ENCODE assay signal across 8 cellular contexts in the genomic region with DNA sequence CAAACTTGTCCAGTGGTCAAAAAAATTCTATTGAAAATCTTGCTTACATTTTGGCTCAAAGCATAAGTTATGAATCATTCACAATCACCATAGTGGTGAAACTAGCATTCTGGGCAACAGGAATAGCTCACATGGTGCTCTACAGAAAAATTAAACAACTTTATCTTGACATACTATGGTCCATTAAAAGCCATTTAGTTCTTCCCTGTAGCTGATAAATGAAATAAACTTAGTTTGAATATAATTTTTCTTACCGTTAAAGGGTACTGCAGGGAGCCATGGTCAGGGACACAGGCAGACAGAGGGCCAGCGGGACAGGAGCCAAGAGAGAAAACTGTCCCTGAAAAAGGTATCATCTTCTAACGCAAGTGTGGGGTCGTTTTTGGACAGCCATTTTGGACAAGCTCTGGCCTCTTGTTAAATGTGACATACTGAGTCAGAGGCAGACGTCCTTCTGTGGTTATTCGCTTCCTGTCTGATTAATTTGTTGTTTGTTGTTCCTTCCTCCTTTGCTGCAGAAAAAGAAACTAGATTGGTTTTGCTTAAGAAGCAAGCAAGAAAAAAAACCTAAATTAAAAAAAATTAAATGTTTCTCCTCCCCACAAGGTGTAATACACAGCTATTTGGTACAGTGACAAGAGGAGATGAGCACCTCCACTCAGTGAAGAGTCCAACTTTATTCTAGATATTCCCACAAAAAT. TPM values are rescaled to one million over a fixed set of nuclear protein-coding genes. Genes with fewer than 3 reads are reported as not detected.
A peak's percentile ranks its signal among the peaks of the same experiment; 100 is the strongest.
DNase-seq lines count a peak whose midpoint lies in the region; ATAC-seq, FAIRE-seq and TF ChIP-seq lines count a peak whose summit lies in the region.

A gene with protein sequence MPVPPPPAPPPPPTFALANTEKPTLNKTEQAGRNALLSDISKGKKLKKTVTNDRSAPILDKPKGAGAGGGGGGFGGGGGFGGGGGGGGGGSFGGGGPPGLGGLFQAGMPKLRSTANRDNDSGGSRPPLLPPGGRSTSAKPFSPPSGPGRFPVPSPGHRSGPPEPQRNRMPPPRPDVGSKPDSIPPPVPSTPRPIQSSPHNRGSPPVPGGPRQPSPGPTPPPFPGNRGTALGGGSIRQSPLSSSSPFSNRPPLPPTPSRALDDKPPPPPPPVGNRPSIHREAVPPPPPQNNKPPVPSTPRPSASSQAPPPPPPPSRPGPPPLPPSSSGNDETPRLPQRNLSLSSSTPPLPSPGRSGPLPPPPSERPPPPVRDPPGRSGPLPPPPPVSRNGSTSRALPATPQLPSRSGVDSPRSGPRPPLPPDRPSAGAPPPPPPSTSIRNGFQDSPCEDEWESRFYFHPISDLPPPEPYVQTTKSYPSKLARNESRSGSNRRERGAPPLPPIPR (minus strand): TSS at position 458 of the 701 bp plus-strand sequence. CDS start 12,231 bp downstream, outside the sequence.

- peaks cover 11% of the 10 kb centered on the region for H3K27me3 Mint-ChIP-seq in Calu3 (ENCODE audit: unreplicated experiment)

- H3K27me3 ChIP-seq in liver (ENCODE audit: control insufficient read depth in 4 of 4, insufficient read depth in 4 of 4, low read length in 3 of 4) (no peaks in the 10 kb centered on the region), HepG2 (ENCODE audit: control insufficient read depth in 1 of 2, insufficient read depth in 2 of 2, low read length in 2 of 2) (no peaks in the 10 kb centered on the region), mononuclear cell (ENCODE audit: insufficient read depth, low read length) (no peaks in the 10 kb centered on the region)

- 58% methylated on average over 6 of the region's 6 CpGs for WGBS in liver
- 42% methylated on average over 6 of the region's 6 CpGs for WGBS in HepG2 (ENCODE audit: low lambda C conversion rate)

- H3K9me3 ChIP-seq in liver (ENCODE audit: control insufficient read depth in 4 of 4, low read length in 3 of 4) = no peaks in the 10 kb centered on the region
- no peaks in the 10 kb centered on the region for H3K9me3 ChIP-seq in HepG2 (ENCODE audit: low read length)
- H3K9me3 ChIP-seq in mononuclear cell (ENCODE audit: low read depth, low read length) = no peaks in the 10 kb centered on the region

- ATAC-seq in HepG2 (no peak), HG03066 (IDR thresholded peaks at IDR 0.05; ENCODE audit: low read depth, unreplicated experiment) (peak; percentile 39)

- no peak for TF ChIP-seq CTCF in liver (IDR thresholded peaks at IDR 0.05; ENCODE audit: low read depth, low read length, missing input control)
- no peak for TF ChIP-seq CTCF in HepG2 (CRISPR knock-in tag; IDR thresholded peaks at IDR 0.05)
- TF ChIP-seq CTCF in Calu3 (IDR thresholded peaks at IDR 0.05; ENCODE audit: unreplicated experiment) = no peak

- H3K4me3 ChIP-seq in liver (ENCODE audit: low read depth in 1 of 3, low read length in 3 of 3) (peak within 1 kb of the TSS in 1 of 3 donors; percentile 19), HepG2 (replicated peaks in 1 of 3; ENCODE audit: insufficient read depth in 1 of 3, low read depth in 2 of 3, low read length in 3 of 3) (no peak within 1 kb of the TSS), mononuclear cell (ENCODE audit: low read length) (peak within 1 kb of the TSS; percentile 72)

- BruUV-seq in HepG2 (replicated peaks; lab: Mats Ljungman, UMichigan) (no TSS peak), Calu3 (replicated peaks; lab: Mats Ljungman, UMichigan) (no TSS peak)

- peaks cover 2% of the 10 kb centered on the region for H3K9me3 Mint-ChIP-seq in Calu3 (ENCODE audit: low read depth, unreplicated experiment)

- H3K4me3 Mint-ChIP-seq in Calu3 (ENCODE audit: low read depth, unreplicated experiment) = no peak within 1 kb of the TSS

- no peaks in the 10 kb centered on the region for H4K20me1 ChIP-seq in HepG2 (ENCODE audit: insufficient read depth, low read length)

- H3K79me2 ChIP-seq in HepG2 (ENCODE audit: insufficient read depth, low read length) = no peaks in the 10 kb centered on the region

- H3K27ac ChIP-seq in liver (ENCODE audit: low read depth in 1 of 2, low read length in 2 of 2) (peak within 1 kb of the TSS; percentile 61 to 75), HepG2 (ENCODE audit: extremely low read length, insufficient read depth, low read length) (no peak within 1 kb of the TSS)

- no peak within 1 kb of the TSS for H3K4me2 ChIP-seq in HepG2 (ENCODE audit: low read depth, low read length)

- H3K4me1 ChIP-seq in liver (ENCODE audit: control insufficient read depth in 4 of 4, insufficient read depth in 4 of 4, low read length in 3 of 4) (no peaks in the 10 kb centered on the region), HepG2 (ENCODE audit: insufficient read depth, low read length) (no peaks in the 10 kb centered on the region), mononuclear cell (ENCODE audit: insufficient read depth, low read length) (peaks cover 65% of the 10 kb centered on the region)

- H3K9ac ChIP-seq in liver (ENCODE audit: low read depth in 1 of 2, low read length in 2 of 2) (peak within 1 kb of the TSS; percentile 40 to 56), HepG2 (ENCODE audit: insufficient read depth, low read depth, low read length) (no peak within 1 kb of the TSS)

- no peaks in the 10 kb centered on the region for H3K36me3 Mint-ChIP-seq in Calu3 (ENCODE audit: insufficient read depth, unreplicated experiment)

- intact Hi-C loops in HepG2 (cut with micrococcal nuclease; ENCODE audit: unreplicated experiment) = no loop called here
- intact Hi-C loops in Calu3 (cut with micrococcal nuclease; ENCODE audit: unreplicated experiment) = no loop called here

- TF ChIP-seq EP300 in HepG2 (IDR thresholded peaks at IDR 0.05; ENCODE audit: low read depth in 2 of 2, low read length in 2 of 2) (no peak), HepG2 (CRISPR knock-in tag; IDR thresholded peaks at IDR 0.05; ENCODE audit: borderline replicate concordance) (no peak)

- H3K4me1 Mint-ChIP-seq in Calu3 (ENCODE audit: low read depth, unreplicated experiment) = peaks cover 7% of the 10 kb centered on the region

- no peak within 1 kb of the TSS for H3K27ac Mint-ChIP-seq in Calu3 (ENCODE audit: unreplicated experiment)

- DNase-seq in HepG2 (ENCODE audit: low spot score) (no peak), SW480 (ENCODE audit: low spot score) (peak; percentile 9), NCI-H748 (lab: John Stamatoyannopoulos, UW; ENCODE audit: unreplicated experiment) (no peak), Calu3 (no peak)
- peak; percentile 83 for DNase-seq in central memory CD4-positive, alpha-beta T cell

- no peak for FAIRE-seq in HepG2 (lab: Jason Lieb, UNC)

- in situ Hi-C loops in HepG2 (cut with HindIII; ENCODE audit: extremely low pct_ligation_motif_present, low pct_unique_long_range_greater_than_20kb) = no loop called here

- peak in 1 of 2 donors; percentile 12 for TF ChIP-seq RAD21 in liver (IDR thresholded peaks at IDR 0.05)
- no peak for TF ChIP-seq RAD21 in HepG2 (CRISPR knock-in tag; IDR thresholded peaks at IDR 0.05)

- POLR2A ChIA-PET in HepG2 (lab: Yijun Ruan, JAX) = no interaction called here

- H2AFZ ChIP-seq in HepG2 (ENCODE audit: low read length) = no peak within 1 kb of the TSS

- H3K36me3 ChIP-seq in liver (ENCODE audit: control insufficient read depth in 4 of 4, insufficient read depth in 3 of 4, low read depth in 1 of 4, low read length in 3 of 4) (no peaks in the 10 kb centered on the region), HepG2 (replicated peaks in 1 of 2; ENCODE audit: control insufficient read depth in 1 of 2, insufficient read depth in 2 of 2, low read length in 2 of 2) (no peaks in the 10 kb centered on the region)

- TF ChIP-seq POLR2A in HepG2 (IDR thresholded peaks at IDR 0.05; ENCODE audit: insufficient read depth in 1 of 2, low read depth in 2 of 2, low read length in 2 of 2) = no peak

- CTCF ChIA-PET in HepG2 (lab: Yijun Ruan, JAX; ENCODE audit: low intra/inter-chr PET ratio, low total read pairs) (no interaction called here), Calu3 (lab: Charles Lee) (no interaction called here)

TF ChIP-seq in HepG2, 621 proteins besides CTCF, POLR2A, EP300 and RAD21:
- no peak for TF ChIP-seq REXO4 (CRISPR knock-in tag; IDR thresholded peaks at IDR 0.05; ENCODE audit: borderline replicate concordance)
- TF ChIP-seq ZNF329 (CRISPR knock-in tag; IDR thresholded peaks at IDR 0.05; ENCODE audit: low read depth) = no peak
- no peak for TF ChIP-seq FOXO1 (CRISPR knock-in tag; IDR thresholded peaks at IDR 0.05)
- TF ChIP-seq, protein P1, sequence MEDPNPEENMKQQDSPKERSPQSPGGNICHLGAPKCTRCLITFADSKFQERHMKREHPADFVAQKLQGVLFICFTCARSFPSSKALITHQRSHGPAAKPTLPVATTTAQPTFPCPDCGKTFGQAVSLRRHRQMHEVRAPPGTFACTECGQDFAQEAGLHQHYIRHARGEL (CRISPR knock-in tag; IDR thresholded peaks at IDR 0.05) = no peak
TF ChIP-seq in HepG2: peak in this region for 0.

RNA-seq across cellular contexts. Expression of the gene that starts here (rescaled TPM):
- total RNA-seq in liver = 1 to 10 TPM; 7.3 to 7.7 TPM
- polyA plus RNA-seq in liver = 1 to 10 TPM; 4.7 to 5.3 TPM
- not detected in 2 replicates for total RNA-seq in HepG2 (2016; rRNA removed; fragmentation: Illumina TruSeq; extraction: Trizol)
- not detected in 2 replicates for total RNA-seq in HepG2 (2016; cell fraction: cytosol; rRNA removed; fragmentation: Illumina TruSeq; extraction: Trizol; ENCODE audit: low read depth)
- not detected in 2 replicates for total RNA-seq in HepG2 (2016; cell fraction: insoluble cytoplasmic fraction; rRNA removed; fragmentation: Illumina TruSeq; extraction: Trizol)
- total RNA-seq in HepG2 (2016; cell fraction: membrane; rRNA removed; fragmentation: Illumina TruSeq; extraction: Trizol) = not detected in 2 replicates
- not detected in 2 replicates for total RNA-seq in HepG2 (2016; cell fraction: nucleus; rRNA removed; fragmentation: Illumina TruSeq; extraction: Trizol)
- polyA plus RNA-seq in HepG2 (2011; rRNA removed) = 0.01 TPM in 1 of 2 replicates, not detected in the other
- polyA plus RNA-seq in HepG2 (2011; cell fraction: cytosol; rRNA removed) = 0.04 TPM in 1 of 2 replicates, not detected in the other
- 0.03 TPM in 1 of 2 replicates, not detected in the other for polyA plus RNA-seq in HepG2 (2011; cell fraction: nucleus; rRNA removed)
- polyA plus RNA-seq in HepG2 (2012) = not detected in 2 replicates
- polyA plus RNA-seq in HepG2 (2016; cell fraction: cytosol; fragmentation: Illumina TruSeq; extraction: Trizol; ENCODE audit: low read depth) = not detected in 2 replicates
- polyA plus RNA-seq in HepG2 (2016; cell fraction: insoluble cytoplasmic fraction; fragmentation: Illumina TruSeq; extraction: Trizol; ENCODE audit: low read depth) = not detected in 2 replicates
- not detected in 2 replicates for polyA plus RNA-seq in HepG2 (2016; cell fraction: membrane; fragmentation: Illumina TruSeq; extraction: Trizol; ENCODE audit: low read depth)
- not detected in 2 replicates for polyA plus RNA-seq in HepG2 (2016; cell fraction: nucleus; fragmentation: Illumina TruSeq; extraction: Trizol; ENCODE audit: insufficient read depth, low read depth)
- polyA minus RNA-seq in HepG2 (2011; rRNA and poly(A)+ RNA removed; ENCODE audit: low replicate concordance) = 0.16 TPM in 1 of 2 replicates, not detected in the other
- not detected in 2 replicates for polyA minus RNA-seq in HepG2 (2011; cell fraction: cytosol; rRNA and poly(A)+ RNA removed)
- not detected in 2 replicates for polyA minus RNA-seq in HepG2 (2011; cell fraction: nucleus; rRNA and poly(A)+ RNA removed)
- 126 TPM for total RNA-seq in mononuclear cell
- 0.73 and 0.87 TPM in 2 replicates for total RNA-seq in Calu3 (2022)

Comparison
In these comparisons a context has a peak if more than half of its experiments do, and no peak if none do; other contexts are left out.
1. RNA of the gene that starts here (total RNA-seq): 126 TPM in mononuclear cell (single experiment); 7.3 to 7.7 TPM in liver, 0.73 to 0.87 TPM in Calu3 and not detected in HepG2; every median in the first group is over 10 times any median in the second.
2. DNase-seq: peak in SW480 (single experiment) and central memory CD4-positive, alpha-beta T cell (single experiment); none in HepG2 (single experiment), NCI-H748 (single experiment) and Calu3 (single experiment).